In genomic region chr6:163764565-163764964, GRCh38 we compare ENCODE assay signal across 21 cellular contexts.
A peak's percentile ranks its signal among the peaks of the same experiment; 100 is the strongest.
DNase-seq lines count a peak whose midpoint lies in the region; ATAC-seq and TF ChIP-seq lines count a peak whose summit lies in the region.
"Had no signal": no experiment of that assay in that cellular context is flagged by ENCODE, and none has a peak within 500 bp of the region (broad histone marks: within the 10 kb centered on the region; RNA-seq: fewer than 3 reads in every experiment).

No MANE protein-coding gene starts in this region.

- no peak for ATAC-seq in HG03097 (IDR thresholded peaks at IDR 0.05; ENCODE audit: low FRiP score, unreplicated experiment)
- ATAC-seq: activated CD8-positive, alpha-beta T cell treated with anti-CD3 and anti-CD28 coated beads, Interleukin-2, amount 10 ng/mL, durations not matched to agents 7 days and 5 days; activated T-helper 17 cell treated with anti-CD3 and anti-CD28 coated beads, Interleukin-2, amount 50 U/mL, for 72 hours; CD8-positive, alpha-beta T cell; left lung; naive thymus-derived CD8-positive, alpha-beta T cell; Panc1 had no signal

- no peaks in the 10 kb centered on the region for H3K27me3 ChIP-seq in neural progenitor cell
- H3K27me3 ChIP-seq: colonic mucosa, left lung, MG63 had no signal

- DNase-seq in AG08396 (ENCODE audit: low spot score) (peak; percentile 49), RPMI7951 (ENCODE audit: low read depth) (peak; percentile 55), foreskin melanocyte (peak; percentile 32), neural progenitor cell (ENCODE audit: low spot score) (no peak), cortex of kidney (lab: John Stamatoyannopoulos, UW) (no peak), NOMO-1 treated with DMSO at 0.1 percent for 48 hours (lab: John Stamatoyannopoulos, UW; ENCODE audit: unreplicated experiment) (no peak)
- no peak for DNase-seq in activated CD4-positive, alpha-beta T cell treated with anti-CD3 and anti-CD28 coated beads, Interleukin-2, amount 50 U/mL, for 4 hours
- DNase-seq: activated CD8-positive, alpha-beta T cell treated with anti-CD3 and anti-CD28 coated beads, Interleukin-2, amount 10 ng/mL, durations not matched to agents 7 days and 5 days; adrenal gland; CD8-positive, alpha-beta T cell; colonic mucosa; left lung; MG63; naive thymus-derived CD8-positive, alpha-beta T cell; NCI-H1694; retina; stimulated activated CD8-positive, alpha-beta memory T cell treated with anti-CD3 and anti-CD28 coated beads, Interleukin-4, amount 100 ng/mL, for 48 hours had no signal

- H3K36me3 ChIP-seq in neural progenitor cell, result no peaks in the 10 kb centered on the region
- H3K36me3 ChIP-seq: adrenal gland, colonic mucosa, left lung, MG63 had no signal

- H3K27ac ChIP-seq in neural progenitor cell, result no peak overlapping the region
- H3K27ac ChIP-seq: adrenal gland, colonic mucosa, epithelial cell of prostate had no signal

- H3K36me3 Mint-ChIP-seq in neural progenitor cell, result peaks cover 2% of the 10 kb centered on the region
- H3K36me3 Mint-ChIP-seq: CD8-positive, alpha-beta T cell had no signal

- peak overlapping the region; percentile 61 for H2AFZ ChIP-seq in neural progenitor cell (replicated peaks)

- no peak overlapping the region for H3K9ac ChIP-seq in neural progenitor cell

- H3K9me3 ChIP-seq in neural progenitor cell (ENCODE audit: low read depth), result no peaks in the 10 kb centered on the region
- H3K9me3 ChIP-seq: adrenal gland, colonic mucosa, left lung had no signal

- no peak for TF ChIP-seq CTCF in neural progenitor cell (IDR thresholded peaks at IDR 0.05)

- H3K4me1 Mint-ChIP-seq in neural progenitor cell, result peaks cover 7% of the 10 kb centered on the region
- H3K4me1 Mint-ChIP-seq: activated T-helper 17 cell treated with anti-CD3 and anti-CD28 coated beads, Interleukin-2, amount 50 U/mL, for 72 hours; naive thymus-derived CD8-positive, alpha-beta T cell had no signal

- peaks cover 5% of the 10 kb centered on the region for H3K27me3 Mint-ChIP-seq in neural progenitor cell (ENCODE audit: insufficient read depth, low read depth)

- H3K9me3 Mint-ChIP-seq in neural progenitor cell, result peaks cover 7% of the 10 kb centered on the region
- H3K9me3 Mint-ChIP-seq: activated T-helper 17 cell treated with anti-CD3 and anti-CD28 coated beads, Interleukin-2, amount 50 U/mL, for 72 hours; CD8-positive, alpha-beta T cell had no signal

- H3K4me2 ChIP-seq in neural progenitor cell, result no peak overlapping the region

- no peaks in the 10 kb centered on the region for H4K20me1 ChIP-seq in neural progenitor cell (ENCODE audit: low read depth)

- H3K4me1 ChIP-seq in neural progenitor cell, result no peaks in the 10 kb centered on the region
- H3K4me1 ChIP-seq: adrenal gland, colonic mucosa, left lung had no signal

- no peak overlapping the region for H3K27ac Mint-ChIP-seq in neural progenitor cell
- H3K27ac Mint-ChIP-seq: activated CD8-positive, alpha-beta T cell treated with anti-CD3 and anti-CD28 coated beads, Interleukin-2, amount 10 ng/mL, durations not matched to agents 7 days and 5 days; activated T-helper 17 cell treated with anti-CD3 and anti-CD28 coated beads, Interleukin-2, amount 50 U/mL, for 72 hours; CD8-positive, alpha-beta T cell; naive thymus-derived CD8-positive, alpha-beta T cell had no signal

- H3K79me2 ChIP-seq in neural progenitor cell (ENCODE audit: low read depth), result no peaks in the 10 kb centered on the region

- H3F3A ChIP-seq in neural progenitor cell (ENCODE audit: low read depth), result no peaks in the 10 kb centered on the region

- no peak overlapping the region for H3K4me3 ChIP-seq in neural progenitor cell
- H3K4me3 ChIP-seq: adrenal gland, colonic mucosa, left lung, MG63 had no signal

- no peak overlapping the region for H3K4me3 Mint-ChIP-seq in neural progenitor cell
- H3K4me3 Mint-ChIP-seq: activated CD8-positive, alpha-beta T cell treated with anti-CD3 and anti-CD28 coated beads, Interleukin-2, amount 10 ng/mL, durations not matched to agents 7 days and 5 days; activated T-helper 17 cell treated with anti-CD3 and anti-CD28 coated beads, Interleukin-2, amount 50 U/mL, for 72 hours; CD8-positive, alpha-beta T cell; naive thymus-derived CD8-positive, alpha-beta T cell had no signal

Comparison
In these comparisons a context has a peak if more than half of its experiments do, and no peak if none do; other contexts are left out.
1. DNase-seq: peak in AG08396 (single experiment), RPMI7951 (single experiment) and foreskin melanocyte (single experiment); none in neural progenitor cell (single experiment), cortex of kidney (single experiment), activated CD4-positive, alpha-beta T cell treated with anti-CD3 and anti-CD28 coated beads, Interleukin-2, amount 50 U/mL, for 4 hours (0 of 2) and NOMO-1 treated with DMSO at 0.1 percent for 48 hours (single experiment).